14 cellular contexts compared by ENCODE assay signal in genomic region chr20:21322083-21322710, GRCh38.
"Had no signal": no experiment of that assay in that cellular context is flagged by ENCODE, and none has a peak within 500 bp of the region (broad histone marks: within the 10 kb centered on the region; RNA-seq: fewer than 3 reads in every experiment).

No MANE protein-coding gene starts in this region.

- DNase-seq: activated CD4-positive, alpha-beta T cell treated with anti-CD3 and anti-CD28 coated beads for 48 hours; activated CD8-positive, alpha-beta memory T cell treated with anti-CD3 and anti-CD28 coated beads, Interleukin-2, amount 50 U/mL, for 48 hours; activated CD8-positive, alpha-beta T cell treated with anti-CD3 and anti-CD28 coated beads, Interleukin-2, amount 10 ng/mL, durations not matched to agents 7 days and 5 days; activated naive CD4-positive, alpha-beta T cell; central memory CD4-positive, alpha-beta T cell; foreskin keratinocyte; head of caudate nucleus; mucosa of descending colon; naive thymus-derived CD8-positive, alpha-beta T cell; stimulated activated naive B cell treated with anti-CD40 and anti-IgM and Interleukin-4, amounts not matched to agents 10 μg/mL and 1 μg/mL and 100 μg/mL, for 72 hours had no signal

- H3K36me3 ChIP-seq: neutrophil, right atrium auricular region had no signal

- H3K9me3 ChIP-seq: neutrophil had no signal

- FAIRE-seq: astrocyte had no signal

- H3K27me3 ChIP-seq: foreskin keratinocyte, neutrophil, right atrium auricular region had no signal

- H3K27ac ChIP-seq: neutrophil, right atrium auricular region, tibial nerve had no signal

- ATAC-seq: naive thymus-derived CD8-positive, alpha-beta T cell; stimulated activated naive B cell treated with anti-CD40 and anti-IgM and Interleukin-4, amounts not matched to agents 10 μg/mL and 1 μg/mL and 100 μg/mL, for 72 hours had no signal

- H3K4me3 ChIP-seq: mucosa of descending colon, right atrium auricular region, tibial nerve had no signal
